ENCODE assay signal across 26 cellular contexts in the genomic region with DNA sequence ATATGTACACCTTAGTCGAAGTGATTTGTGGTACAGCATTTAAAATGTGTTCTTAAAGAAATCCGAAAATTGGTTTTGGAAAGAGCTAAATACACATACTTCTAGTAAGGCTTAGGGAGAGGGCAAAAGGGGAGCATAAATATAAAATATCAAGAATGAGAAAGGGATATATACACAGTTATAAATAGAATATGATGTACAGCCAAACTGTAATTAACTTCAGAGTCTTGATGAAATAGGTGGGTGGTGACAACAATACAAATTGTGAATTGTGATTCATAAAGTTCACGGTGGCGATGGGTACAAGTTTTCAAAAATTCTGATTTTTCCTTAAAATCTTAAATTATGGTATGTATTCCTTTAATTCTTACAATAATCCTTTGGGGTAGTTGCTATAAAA.
"Had no signal": no experiment of that assay in that cellular context is flagged by ENCODE, and none has a peak within 500 bp of the region (broad histone marks: within the 10 kb centered on the region; RNA-seq: fewer than 3 reads in every experiment).

No MANE protein-coding gene starts in this region.

- H3K36me3 ChIP-seq: heart right ventricle, left lung, lower lobe of right lung, right atrium auricular region, right lobe of liver, stomach, suprapubic skin, tibial nerve, uterus had no signal

- H3K27ac Mint-ChIP-seq: mesothelial cell of epicardium; nephron; stimulated activated naive B cell treated with anti-CD40 and anti-IgM and Interleukin-4, amounts not matched to agents 10 μg/mL and 1 μg/mL and 100 μg/mL, for 72 hours had no signal

- DNase-seq: heart right ventricle; left colon; left lung; lower lobe of right lung; mesenchymal stem cell; naive B cell; occipital lobe; right lobe of liver; stimulated activated CD4-positive, alpha-beta T cell treated with anti-CD3 and anti-CD28 coated beads, Interleukin-1b, Interleukin-23, amount 100 ng/mL, for 48 hours; stimulated activated CD4-positive, alpha-beta T cell treated with anti-CD3 and anti-CD28 coated beads, Interleukin-2, amount 100 ng/mL, for 48 hours; stimulated activated CD4-positive, alpha-beta T cell treated with anti-CD3 and anti-CD28 coated beads, Interleukin-4, amount 100 ng/mL, for 4 hours; stimulated activated CD8-positive, alpha-beta memory T cell treated with anti-CD3 and anti-CD28 coated beads, Interleukin-4, amount 100 ng/mL, for 48 hours; stimulated activated naive B cell treated with anti-CD40 and anti-IgM and Interleukin-4, amounts not matched to agents 10 μg/mL and 1 μg/mL and 100 μg/mL, for 72 hours; stimulated activated naive CD8-positive, alpha-beta T cell treated with anti-CD3 and anti-CD28 coated beads, Interleukin-15, Interleukin-2, amounts not matched to agents 100 U/mL and 50 U/mL, for 24 hours; stomach; uterus had no signal

- H3K27me3 ChIP-seq: heart right ventricle, hepatocyte, left lung, right atrium auricular region, right lobe of liver, stomach, suprapubic skin, tibial nerve, uterus had no signal

- H3K4me3 ChIP-seq: heart right ventricle, hepatocyte, left lung, lower lobe of right lung, right atrium auricular region, right lobe of liver, smooth muscle cell, stomach, suprapubic skin, tibial nerve, uterus had no signal

- H3K27me3 Mint-ChIP-seq: naive B cell; stimulated activated naive B cell treated with anti-CD40 and anti-IgM and Interleukin-4, amounts not matched to agents 10 μg/mL and 1 μg/mL and 100 μg/mL, for 72 hours; type B pancreatic cell had no signal

- ATAC-seq: heart right ventricle; left colon; left lung; lower lobe of right lung; right lobe of liver; stimulated activated naive B cell treated with anti-CD40 and anti-IgM and Interleukin-4, amounts not matched to agents 10 μg/mL and 1 μg/mL and 100 μg/mL, for 72 hours; stimulated activated naive CD8-positive, alpha-beta T cell treated with anti-CD3 and anti-CD28 coated beads, Interleukin-15, Interleukin-2, amounts not matched to agents 100 U/mL and 50 U/mL, for 24 hours had no signal

- H3K4me3 Mint-ChIP-seq: mesothelial cell of epicardium; nephron; neural crest cell; stimulated activated naive B cell treated with anti-CD40 and anti-IgM and Interleukin-4, amounts not matched to agents 10 μg/mL and 1 μg/mL and 100 μg/mL, for 72 hours; type B pancreatic cell had no signal

- H3K36me3 Mint-ChIP-seq: naive B cell had no signal

- H3K4me1 ChIP-seq: left lung, lower lobe of right lung, suprapubic skin, uterus had no signal

- H3K9me3 ChIP-seq: heart right ventricle, left lung, lower lobe of right lung, right atrium auricular region, right lobe of liver, stomach, suprapubic skin, tibial nerve, uterus had no signal

- H3K9me3 Mint-ChIP-seq: naive B cell; stimulated activated naive B cell treated with anti-CD40 and anti-IgM and Interleukin-4, amounts not matched to agents 10 μg/mL and 1 μg/mL and 100 μg/mL, for 72 hours had no signal

- H3K27ac ChIP-seq: heart right ventricle, hepatocyte, left lung, lower lobe of right lung, parathyroid adenoma, right atrium auricular region, right lobe of liver, stomach, suprapubic skin, tibial nerve, uterus had no signal
